In the genomic region with DNA sequence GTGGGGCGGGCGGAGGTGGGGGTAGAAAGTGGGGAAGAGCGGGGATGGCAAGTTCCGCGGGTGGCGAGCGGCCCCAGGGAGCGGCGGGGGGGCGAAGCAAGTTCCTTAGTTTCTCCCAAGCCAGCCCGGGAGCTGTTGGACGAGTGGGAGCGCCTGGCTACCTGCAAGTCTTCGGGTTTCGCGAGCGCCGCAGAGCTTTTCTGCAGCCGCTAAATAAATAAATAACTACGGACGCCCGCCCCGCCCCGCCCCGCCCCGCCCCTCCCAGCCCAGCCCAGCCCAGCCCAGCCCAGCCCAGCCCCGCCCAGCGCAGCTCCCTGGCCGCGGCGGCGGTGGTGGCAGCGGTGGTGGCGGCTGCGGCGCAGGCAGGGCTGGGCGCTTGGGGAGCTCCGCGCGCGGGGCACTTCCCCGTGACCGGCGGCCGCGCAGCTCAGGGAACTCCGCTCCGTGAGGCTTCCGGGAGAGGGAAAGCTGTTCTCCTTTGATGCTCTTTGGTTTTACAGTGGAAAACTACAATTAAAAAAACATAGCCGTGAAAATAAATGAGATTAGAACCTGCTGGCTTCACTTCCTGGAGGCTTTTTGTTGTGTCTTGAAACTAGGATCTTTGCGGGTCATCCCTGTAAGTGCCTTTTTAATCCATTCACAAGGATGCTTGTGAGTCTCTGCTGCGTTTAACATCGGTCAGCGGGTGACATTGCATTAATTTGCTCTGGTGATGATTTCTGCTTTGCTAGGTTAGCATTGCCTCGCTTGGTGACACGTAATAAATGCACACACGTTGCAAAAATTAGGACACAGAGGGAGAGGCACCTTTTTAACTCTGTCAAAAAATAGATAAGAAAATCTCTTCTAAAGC, we compare ENCODE assay signal across 8 cellular contexts. TPM values are rescaled to one million over a fixed set of nuclear protein-coding genes. Genes with fewer than 3 reads are reported as not detected.
A peak's percentile ranks its signal among the peaks of the same experiment; 100 is the strongest.
DNase-seq lines count a peak whose midpoint lies in the region; ATAC-seq lines count a peak whose summit lies in the region.

TSS of gene UBE2L5 (plus strand) at position 438 of the 859 bp plus-strand sequence. CDS start 5,498 bp downstream, outside the sequence.

- H3K4me1 Mint-ChIP-seq in effector memory CD8-positive, alpha-beta T cell (ENCODE audit: low read depth in 2 of 2), result peaks cover 12 to 13% of the 10 kb centered on the region in 2 donors

- peak; percentile 60 for DNase-seq in NK-92 treated with Interleukin-12 subunit alpha and Interleukin-12 subunit beta, amount 100 ng/mL, for 24 hours (lab: John Stamatoyannopoulos, UW)
- DNase-seq in NK-92 (lab: John Stamatoyannopoulos, UW; ENCODE audit: unreplicated experiment) (no peak), NCI-H510A treated with DMSO at 0.1 percent for 48 hours (lab: John Stamatoyannopoulos, UW) (peak; percentile 18), lung microvascular endothelial cell (ENCODE audit: low read depth in 2 of 2) (peak; percentile 72 to 87)
- peak; percentile 74 to 75 for DNase-seq in activated CD4-positive, alpha-beta T cell treated with anti-CD3 and anti-CD28 coated beads, Interleukin-2, amount 50 U/mL, for 48 hours
- peak; percentile 47 to 63 (median 56) for DNase-seq in effector memory CD8-positive, alpha-beta T cell
- peak; percentile 31 to 69 (median 47) for DNase-seq in stimulated activated CD4-positive, alpha-beta T cell treated with anti-CD3 and anti-CD28 coated beads, TNF-alpha, amount 100 ng/mL, for 24 hours (ENCODE audit: low read depth in 3 of 3)

- peak within 1 kb of the TSS; percentile 82 to 87 for H3K4me3 Mint-ChIP-seq in effector memory CD8-positive, alpha-beta T cell

- no peaks in the 10 kb centered on the region for H3K9me3 Mint-ChIP-seq in effector memory CD8-positive, alpha-beta T cell

- peaks cover 15% of the 10 kb centered on the region for H3K36me3 Mint-ChIP-seq in effector memory CD8-positive, alpha-beta T cell (ENCODE audit: insufficient read depth)

- peak; percentile 78 for ATAC-seq in HG02852 (IDR thresholded peaks at IDR 0.05; ENCODE audit: unreplicated experiment)
- ATAC-seq in effector memory CD8-positive, alpha-beta T cell (replicated peaks), result peak; percentile 95

- peak within 1 kb of the TSS; percentile 71 to 91 for H3K27ac Mint-ChIP-seq in effector memory CD8-positive, alpha-beta T cell

- H3K27me3 Mint-ChIP-seq in effector memory CD8-positive, alpha-beta T cell, result no peaks in the 10 kb centered on the region

RNA-seq across cellular contexts. Expression of gene UBE2L5, which starts in this region (rescaled TPM):
- total RNA-seq in lung microvascular endothelial cell, result not detected in 2 replicates

Comparison
In these comparisons a context has a peak if more than half of its experiments do, and no peak if none do; other contexts are left out.
1. Peak in DNase-seq in lung microvascular endothelial cell; RNA of the gene not detected or under 1 TPM.